ENCODE assay signal across 8 cellular contexts in the genomic region with DNA sequence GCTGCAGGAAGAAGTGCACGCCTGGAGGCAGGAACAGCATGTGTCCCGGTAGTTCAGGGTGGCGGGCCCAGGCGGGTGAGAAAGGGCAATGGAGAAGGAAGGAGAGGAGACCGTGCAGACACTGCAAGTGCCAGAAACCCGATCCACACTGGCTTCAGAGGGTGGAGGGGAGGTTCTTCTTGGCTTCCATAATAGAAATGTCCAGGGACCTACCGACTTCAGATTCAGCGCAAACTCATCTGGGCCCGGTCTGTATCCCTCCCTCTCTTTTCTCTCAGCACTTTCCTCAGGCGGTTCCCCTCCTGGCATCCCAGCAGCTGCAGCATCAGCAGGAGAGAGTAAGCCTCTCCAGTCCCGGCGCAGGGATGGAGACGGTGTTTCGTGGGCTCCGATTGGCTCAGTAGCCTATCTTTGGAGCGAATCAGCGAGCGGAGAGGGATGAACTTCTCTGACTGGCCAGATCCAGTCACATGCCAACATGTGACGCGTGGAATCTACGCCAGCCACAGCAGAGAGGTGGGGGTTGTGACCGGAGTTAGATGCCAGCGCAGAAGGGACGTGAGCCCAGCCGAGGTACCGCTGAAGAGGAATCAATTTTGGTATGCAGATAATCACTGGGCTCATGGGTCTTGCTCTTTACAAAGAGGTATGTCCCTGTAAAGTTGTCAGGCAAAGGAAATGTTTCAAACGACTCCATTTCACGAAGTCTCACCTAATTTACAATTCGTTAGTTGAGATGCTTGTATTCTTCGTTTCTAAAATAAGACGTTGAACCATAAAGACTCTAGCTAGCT. TPM values are rescaled to one million over a fixed set of nuclear protein-coding genes. Genes with fewer than 3 reads are reported as not detected.
DNase-seq lines count a peak whose midpoint lies in the region; ATAC-seq and TF ChIP-seq lines count a peak whose summit lies in the region.

No MANE protein-coding gene starts in this region.

- POLR2A ChIA-PET in PC-3 (lab: Charles Lee; ENCODE audit: unreplicated experiment): no interaction called here

- peak overlapping the region; percentile 91 for H3K4me3 ChIP-seq in Jurkat, Clone E6-1 (ENCODE audit: low read length)
- H3K4me3 ChIP-seq in PC-3 (ENCODE audit: low read length) (peak overlapping the region; percentile 72), esophagus (ENCODE audit: low read depth in 1 of 2, low read length in 2 of 2) (peak overlapping the region; percentile 33 to 54), mucosa of rectum (ENCODE audit: low read length in 2 of 2) (peak overlapping the region; percentile 69 to 86)

- DNase-seq in DMS53 (lab: John Stamatoyannopoulos, UW): peak; percentile 96
- DNase-seq in Jurkat, Clone E6-1 (ENCODE audit: low read depth, low spot score): peak; percentile 93
- peak; percentile 98 for DNase-seq in PC-3
- DNase-seq in activated T-cell treated with anti-CD3 and anti-CD28 coated beads, Interleukin-2, amount 50 U/mL, for 24 hours: peak; percentile 83
- DNase-seq in stimulated activated CD8-positive, alpha-beta memory T cell treated with anti-CD3 and anti-CD28 coated beads, Interleukin-4, amount 100 ng/mL, for 4 hours (ENCODE audit: low read depth in 2 of 2, low spot score in 1 of 2): peak; percentile 72 to 78

- ATAC-seq in GM21717 (IDR thresholded peaks at IDR 0.05; ENCODE audit: unreplicated experiment) (peak; percentile 63), PC-3 (peak; percentile 88)

- peak overlapping the region; percentile 87 for H2AFZ ChIP-seq in PC-3 (ENCODE audit: low read length)

- no peaks in the 10 kb centered on the region for H3K27me3 ChIP-seq in PC-3 (ENCODE audit: low read length)
- H3K27me3 ChIP-seq in esophagus (ENCODE audit: control insufficient read depth in 1 of 2, insufficient read depth in 2 of 2, low read length in 2 of 2): no peaks in the 10 kb centered on the region
- no peaks in the 10 kb centered on the region for H3K27me3 ChIP-seq in mucosa of rectum (ENCODE audit: control insufficient read depth in 2 of 2, insufficient read depth in 2 of 2, low read length in 2 of 2)

- CTCF ChIA-PET in PC-3 (lab: Charles Lee): no interaction called here

- H3K9me2 ChIP-seq in PC-3 (replicated peaks; ENCODE audit: low read length): no peaks in the 10 kb centered on the region

- H3K9ac ChIP-seq in PC-3 (ENCODE audit: low read length) (peak overlapping the region; percentile 53), mucosa of rectum (ENCODE audit: low read depth in 1 of 2, low read length in 2 of 2) (peak overlapping the region; percentile 48 to 58)

- peaks cover 10% of the 10 kb centered on the region for H3K36me3 Mint-ChIP-seq in activated T-cell treated with anti-CD3 and anti-CD28 coated beads, Interleukin-2, amount 50 U/mL, for 24 hours (ENCODE audit: low read depth)

- H3K27ac Mint-ChIP-seq in activated T-cell treated with anti-CD3 and anti-CD28 coated beads, Interleukin-2, amount 50 U/mL, for 24 hours: peak overlapping the region; percentile 89

- H3K9me3 ChIP-seq in PC-3 (ENCODE audit: low read length) (no peaks in the 10 kb centered on the region), esophagus (ENCODE audit: control insufficient read depth in 2 of 2, insufficient read depth in 1 of 2, low read depth in 1 of 2, low read length in 1 of 2) (no peaks in the 10 kb centered on the region), mucosa of rectum (ENCODE audit: control insufficient read depth in 2 of 2, low read length in 2 of 2) (no peaks in the 10 kb centered on the region)

- 0 to 1% methylated on average over 31 of the region's 31 CpGs for WGBS in esophagus, 2 donors

- H3K9me3 Mint-ChIP-seq in activated T-cell treated with anti-CD3 and anti-CD28 coated beads, Interleukin-2, amount 50 U/mL, for 24 hours: no peaks in the 10 kb centered on the region

- H3K4me1 ChIP-seq in PC-3 (ENCODE audit: insufficient read depth, low read length) (peaks cover 31% of the 10 kb centered on the region), esophagus (ENCODE audit: control insufficient read depth in 2 of 2, insufficient read depth in 2 of 2, low read length in 1 of 2) (no peaks in the 10 kb centered on the region), mucosa of rectum (ENCODE audit: control insufficient read depth in 2 of 2, insufficient read depth in 2 of 2, low read length in 2 of 2) (peaks cover 8 to 15% of the 10 kb centered on the region in 2 donors)

- H3K79me2 ChIP-seq in PC-3 (ENCODE audit: low read length): peaks cover 33% of the 10 kb centered on the region

- peak overlapping the region; percentile 84 for H3K4me2 ChIP-seq in PC-3 (ENCODE audit: low read length)

- no peaks in the 10 kb centered on the region for H3K36me3 ChIP-seq in PC-3 (ENCODE audit: low read depth, low read length)
- H3K36me3 ChIP-seq in esophagus (ENCODE audit: control insufficient read depth in 2 of 2, insufficient read depth in 2 of 2, low read length in 1 of 2): no peaks in the 10 kb centered on the region
- no peaks in the 10 kb centered on the region for H3K36me3 ChIP-seq in mucosa of rectum (ENCODE audit: control insufficient read depth in 2 of 2, insufficient read depth in 2 of 2, low read length in 2 of 2)

- peaks cover 42% of the 10 kb centered on the region for H3K4me1 Mint-ChIP-seq in activated T-cell treated with anti-CD3 and anti-CD28 coated beads, Interleukin-2, amount 50 U/mL, for 24 hours (ENCODE audit: low read depth)

- TSS peak; percentile 81 for BruUV-seq in PC-3 (replicated peaks; lab: Mats Ljungman, UMichigan)

- H3K4me3 Mint-ChIP-seq in activated T-cell treated with anti-CD3 and anti-CD28 coated beads, Interleukin-2, amount 50 U/mL, for 24 hours: peak overlapping the region; percentile 89

- intact Hi-C loops in PC-3 (cut with micrococcal nuclease): no loop called here

- 0 out of 2 replicates have a peak overlapping the region, but pooled peaks have one; percentile 2 for H3K27ac ChIP-seq in PC-3 (ENCODE audit: low read length)
- H3K27ac ChIP-seq in esophagus (ENCODE audit: low read depth in 2 of 2, low read length in 1 of 2): peak overlapping the region; percentile 70 to 74
- H3K27ac ChIP-seq in mucosa of rectum (ENCODE audit: low read depth in 2 of 2, low read length in 2 of 2): peak overlapping the region; percentile 63 to 75

- TF ChIP-seq CTCF in PC-3 (conservative IDR thresholded peaks at IDR 0.05; ENCODE audit: low read depth, low read length): no peak

- no peaks in the 10 kb centered on the region for H3K27me3 Mint-ChIP-seq in activated T-cell treated with anti-CD3 and anti-CD28 coated beads, Interleukin-2, amount 50 U/mL, for 24 hours

- no peaks in the 10 kb centered on the region for H3F3A ChIP-seq in PC-3 (ENCODE audit: low read length, unreplicated experiment)

- 0 out of 2 replicates have a peak, but pooled peaks cover 9% of the 10 kb centered on the region for H4K20me1 ChIP-seq in PC-3 (ENCODE audit: low read length)

RNA-seq across cellular contexts. Expression of a gene that starts 1.9 kb away (rescaled TPM):
- polyA plus RNA-seq in Jurkat, Clone E6-1 (2012; ENCODE audit: insufficient read depth, insufficient read length): 58.1 TPM
- 60.1 and 81.3 TPM in 2 replicates for total RNA-seq in PC-3 (2014; rRNA removed)
- polyA plus RNA-seq in esophagus: 10 to 100 TPM; 14.7 to 20.3 TPM

Comparison
In these comparisons a context has a peak if more than half of its experiments do, and no peak if none do; other contexts are left out.
1. Peak in every context shown above with its lines: DNase-seq, ATAC-seq, H3K4me3 ChIP-seq and H3K27ac ChIP-seq.
2. H3K27ac ChIP-seq: peak in every context shown above with its lines; median percentile 72 in esophagus; 69 in mucosa of rectum; 2 in PC-3.